ENCODE assay signal across 1 cellular context in the genomic region with DNA sequence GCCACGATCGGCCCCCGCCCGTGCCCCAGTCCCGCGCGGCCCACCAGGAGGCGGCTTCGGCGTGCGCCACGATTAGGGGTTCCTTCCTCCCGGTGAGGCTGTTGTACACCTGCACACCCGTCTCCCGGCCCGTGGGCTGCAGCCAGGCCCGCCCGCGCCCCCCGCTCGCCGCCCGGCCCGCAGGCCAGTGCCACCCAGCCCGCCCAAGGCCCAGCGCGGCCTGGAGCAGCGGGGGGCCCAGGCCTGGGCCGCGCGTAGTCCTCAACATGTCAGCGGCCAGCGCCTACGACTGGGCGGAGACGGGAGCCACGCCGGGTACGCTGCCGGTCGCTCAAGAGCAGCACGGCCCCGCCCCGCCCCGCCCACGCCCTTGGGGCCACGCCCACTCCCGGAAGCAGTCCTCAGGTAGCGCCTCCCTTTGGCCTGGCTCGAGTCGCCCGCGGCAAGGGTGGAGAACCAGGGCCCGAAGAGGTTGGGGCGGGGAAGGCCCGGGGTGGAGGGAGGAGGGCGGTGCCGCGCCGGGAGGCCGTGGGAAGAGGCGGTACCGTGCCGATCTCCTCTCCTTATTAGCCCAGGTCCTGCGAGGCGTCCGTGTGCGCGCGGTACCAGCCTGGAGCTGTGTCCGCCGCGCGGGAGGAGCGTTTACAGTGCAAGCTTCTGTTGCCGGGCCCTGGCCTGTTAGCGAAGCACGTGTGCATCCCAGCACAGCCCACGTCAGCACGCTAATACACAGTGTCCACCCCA.
TF ChIP-seq lines count a peak whose summit lies in the region.

A gene with protein sequence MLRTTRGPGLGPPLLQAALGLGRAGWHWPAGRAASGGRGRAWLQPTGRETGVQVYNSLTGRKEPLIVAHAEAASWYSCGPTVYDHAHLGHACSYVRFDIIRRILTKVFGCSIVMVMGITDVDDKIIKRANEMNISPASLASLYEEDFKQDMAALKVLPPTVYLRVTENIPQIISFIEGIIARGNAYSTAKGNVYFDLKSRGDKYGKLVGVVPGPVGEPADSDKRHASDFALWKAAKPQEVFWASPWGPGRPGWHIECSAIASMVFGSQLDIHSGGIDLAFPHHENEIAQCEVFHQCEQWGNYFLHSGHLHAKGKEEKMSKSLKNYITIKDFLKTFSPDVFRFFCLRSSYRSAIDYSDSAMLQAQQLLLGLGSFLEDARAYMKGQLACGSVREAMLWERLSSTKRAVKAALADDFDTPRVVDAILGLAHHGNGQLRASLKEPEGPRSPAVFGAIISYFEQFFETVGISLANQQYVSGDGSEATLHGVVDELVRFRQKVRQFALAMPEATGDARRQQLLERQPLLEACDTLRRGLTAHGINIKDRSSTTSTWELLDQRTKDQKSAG (minus strand): TSS at position 291 of the 744 bp plus-strand sequence. CDS start 23 bp downstream, at position 268.

TF ChIP-seq in HepG2, 621 proteins besides CTCF, POLR2A, EP300 and RAD21 (continued from another document and continues in another):
- TF ChIP-seq, protein P1, sequence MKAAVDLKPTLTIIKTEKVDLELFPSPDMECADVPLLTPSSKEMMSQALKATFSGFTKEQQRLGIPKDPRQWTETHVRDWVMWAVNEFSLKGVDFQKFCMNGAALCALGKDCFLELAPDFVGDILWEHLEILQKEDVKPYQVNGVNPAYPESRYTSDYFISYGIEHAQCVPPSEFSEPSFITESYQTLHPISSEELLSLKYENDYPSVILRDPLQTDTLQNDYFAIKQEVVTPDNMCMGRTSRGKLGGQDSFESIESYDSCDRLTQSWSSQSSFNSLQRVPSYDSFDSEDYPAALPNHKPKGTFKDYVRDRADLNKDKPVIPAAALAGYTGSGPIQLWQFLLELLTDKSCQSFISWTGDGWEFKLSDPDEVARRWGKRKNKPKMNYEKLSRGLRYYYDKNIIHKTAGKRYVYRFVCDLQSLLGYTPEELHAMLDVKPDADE (CRISPR knock-in tag; IDR thresholded peaks at IDR 0.05), result no peak
- TF ChIP-seq, protein P2, sequence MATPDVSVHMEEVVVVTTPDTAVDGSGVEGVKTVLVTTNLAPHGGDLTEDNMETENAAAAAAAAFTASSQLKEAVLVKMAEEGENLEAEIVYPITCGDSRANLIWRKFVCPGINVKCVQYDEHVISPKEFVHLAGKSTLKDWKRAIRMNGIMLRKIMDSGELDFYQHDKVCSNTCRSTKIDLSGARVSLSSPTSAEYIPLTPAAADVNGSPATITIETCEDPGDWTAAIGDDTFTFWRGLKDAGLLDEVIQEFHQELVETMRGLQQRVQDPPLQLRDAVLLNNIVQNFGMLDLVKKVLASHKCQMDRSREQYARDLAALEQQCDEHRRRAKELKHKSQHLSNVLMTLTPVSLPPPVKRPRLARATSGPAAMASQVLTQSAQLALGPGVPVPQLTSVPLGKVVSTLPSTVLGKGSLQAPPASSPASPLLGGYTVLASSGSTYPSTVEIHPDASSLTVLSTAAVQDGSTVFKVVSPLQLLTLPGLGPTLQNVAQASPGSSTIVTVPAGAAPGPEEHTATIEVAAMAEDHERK (CRISPR knock-in tag; IDR thresholded peaks at IDR 0.05; ENCODE audit: low read depth), result no peak
- TF ChIP-seq PPARG (CRISPR knock-in tag; conservative IDR thresholded peaks at IDR 0.05), result no peak
- TF ChIP-seq, protein P3, sequence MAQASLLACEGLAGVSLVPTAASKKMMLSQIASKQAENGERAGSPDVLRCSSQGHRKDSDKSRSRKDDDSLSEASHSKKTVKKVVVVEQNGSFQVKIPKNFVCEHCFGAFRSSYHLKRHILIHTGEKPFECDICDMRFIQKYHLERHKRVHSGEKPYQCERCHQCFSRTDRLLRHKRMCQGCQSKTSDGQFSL (CRISPR knock-in tag; IDR thresholded peaks at IDR 0.05), result no peak
- no peak for TF ChIP-seq TAF15 (IDR thresholded peaks at IDR 0.05; ENCODE audit: low read depth, low read length, poor library complexity, severe bottlenecking)
- no peak; the same call in 1 of the 2 replicates for TF ChIP-seq MEF2D (CRISPR knock-in tag; IDR thresholded peaks at IDR 0.05)
- TF ChIP-seq IKZF1 (IDR thresholded peaks at IDR 0.05), result no peak
- TF ChIP-seq RNF2 (conservative IDR thresholded peaks at IDR 0.05; ENCODE audit: low read depth), result no peak
- 0 out of 2 replicates have a peak, but pooled peaks have one; percentile 59 for TF ChIP-seq ZNF335 (CRISPR knock-in tag; IDR thresholded peaks at IDR 0.05)
- TF ChIP-seq, protein P4, sequence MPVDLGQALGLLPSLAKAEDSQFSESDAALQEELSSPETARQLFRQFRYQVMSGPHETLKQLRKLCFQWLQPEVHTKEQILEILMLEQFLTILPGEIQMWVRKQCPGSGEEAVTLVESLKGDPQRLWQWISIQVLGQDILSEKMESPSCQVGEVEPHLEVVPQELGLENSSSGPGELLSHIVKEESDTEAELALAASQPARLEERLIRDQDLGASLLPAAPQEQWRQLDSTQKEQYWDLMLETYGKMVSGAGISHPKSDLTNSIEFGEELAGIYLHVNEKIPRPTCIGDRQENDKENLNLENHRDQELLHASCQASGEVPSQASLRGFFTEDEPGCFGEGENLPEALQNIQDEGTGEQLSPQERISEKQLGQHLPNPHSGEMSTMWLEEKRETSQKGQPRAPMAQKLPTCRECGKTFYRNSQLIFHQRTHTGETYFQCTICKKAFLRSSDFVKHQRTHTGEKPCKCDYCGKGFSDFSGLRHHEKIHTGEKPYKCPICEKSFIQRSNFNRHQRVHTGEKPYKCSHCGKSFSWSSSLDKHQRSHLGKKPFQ (CRISPR knock-in tag; IDR thresholded peaks at IDR 0.05; ENCODE audit: insufficient replicate concordance), result no peak
- TF ChIP-seq HIVEP1 (CRISPR knock-in tag; IDR thresholded peaks at IDR 0.05), result peak; percentile 87; the same call in 1 of the 2 replicates
- peak; percentile 64 for TF ChIP-seq RBM39 (IDR thresholded peaks at IDR 0.05; ENCODE audit: low read depth, low read length, poor library complexity, severe bottlenecking)
- TF ChIP-seq RELA (CRISPR knock-in tag; IDR thresholded peaks at IDR 0.05), result peak; percentile 60; the same call in 1 of the 2 replicates
- TF ChIP-seq RARG (CRISPR knock-in tag; IDR thresholded peaks at IDR 0.05; ENCODE audit: low read depth), result no peak
- TF ChIP-seq, protein P5, sequence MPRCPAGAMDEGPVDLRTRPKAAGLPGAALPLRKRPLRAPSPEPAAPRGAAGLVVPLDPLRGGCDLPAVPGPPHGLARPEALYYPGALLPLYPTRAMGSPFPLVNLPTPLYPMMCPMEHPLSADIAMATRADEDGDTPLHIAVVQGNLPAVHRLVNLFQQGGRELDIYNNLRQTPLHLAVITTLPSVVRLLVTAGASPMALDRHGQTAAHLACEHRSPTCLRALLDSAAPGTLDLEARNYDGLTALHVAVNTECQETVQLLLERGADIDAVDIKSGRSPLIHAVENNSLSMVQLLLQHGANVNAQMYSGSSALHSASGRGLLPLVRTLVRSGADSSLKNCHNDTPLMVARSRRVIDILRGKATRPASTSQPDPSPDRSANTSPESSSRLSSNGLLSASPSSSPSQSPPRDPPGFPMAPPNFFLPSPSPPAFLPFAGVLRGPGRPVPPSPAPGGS (CRISPR knock-in tag; IDR thresholded peaks at IDR 0.05), result peak; percentile 36
- TF ChIP-seq NPAS2 (CRISPR knock-in tag; IDR thresholded peaks at IDR 0.05; ENCODE audit: borderline replicate concordance), result no peak
- TF ChIP-seq, protein P6, sequence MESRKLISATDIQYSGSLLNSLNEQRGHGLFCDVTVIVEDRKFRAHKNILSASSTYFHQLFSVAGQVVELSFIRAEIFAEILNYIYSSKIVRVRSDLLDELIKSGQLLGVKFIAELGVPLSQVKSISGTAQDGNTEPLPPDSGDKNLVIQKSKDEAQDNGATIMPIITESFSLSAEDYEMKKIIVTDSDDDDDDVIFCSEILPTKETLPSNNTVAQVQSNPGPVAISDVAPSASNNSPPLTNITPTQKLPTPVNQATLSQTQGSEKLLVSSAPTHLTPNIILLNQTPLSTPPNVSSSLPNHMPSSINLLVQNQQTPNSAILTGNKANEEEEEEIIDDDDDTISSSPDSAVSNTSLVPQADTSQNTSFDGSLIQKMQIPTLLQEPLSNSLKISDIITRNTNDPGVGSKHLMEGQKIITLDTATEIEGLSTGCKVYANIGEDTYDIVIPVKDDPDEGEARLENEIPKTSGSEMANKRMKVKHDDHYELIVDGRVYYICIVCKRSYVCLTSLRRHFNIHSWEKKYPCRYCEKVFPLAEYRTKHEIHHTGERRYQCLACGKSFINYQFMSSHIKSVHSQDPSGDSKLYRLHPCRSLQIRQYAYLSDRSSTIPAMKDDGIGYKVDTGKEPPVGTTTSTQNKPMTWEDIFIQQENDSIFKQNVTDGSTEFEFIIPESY (CRISPR knock-in tag; IDR thresholded peaks at IDR 0.05), result no peak
- TF ChIP-seq, protein P7, sequence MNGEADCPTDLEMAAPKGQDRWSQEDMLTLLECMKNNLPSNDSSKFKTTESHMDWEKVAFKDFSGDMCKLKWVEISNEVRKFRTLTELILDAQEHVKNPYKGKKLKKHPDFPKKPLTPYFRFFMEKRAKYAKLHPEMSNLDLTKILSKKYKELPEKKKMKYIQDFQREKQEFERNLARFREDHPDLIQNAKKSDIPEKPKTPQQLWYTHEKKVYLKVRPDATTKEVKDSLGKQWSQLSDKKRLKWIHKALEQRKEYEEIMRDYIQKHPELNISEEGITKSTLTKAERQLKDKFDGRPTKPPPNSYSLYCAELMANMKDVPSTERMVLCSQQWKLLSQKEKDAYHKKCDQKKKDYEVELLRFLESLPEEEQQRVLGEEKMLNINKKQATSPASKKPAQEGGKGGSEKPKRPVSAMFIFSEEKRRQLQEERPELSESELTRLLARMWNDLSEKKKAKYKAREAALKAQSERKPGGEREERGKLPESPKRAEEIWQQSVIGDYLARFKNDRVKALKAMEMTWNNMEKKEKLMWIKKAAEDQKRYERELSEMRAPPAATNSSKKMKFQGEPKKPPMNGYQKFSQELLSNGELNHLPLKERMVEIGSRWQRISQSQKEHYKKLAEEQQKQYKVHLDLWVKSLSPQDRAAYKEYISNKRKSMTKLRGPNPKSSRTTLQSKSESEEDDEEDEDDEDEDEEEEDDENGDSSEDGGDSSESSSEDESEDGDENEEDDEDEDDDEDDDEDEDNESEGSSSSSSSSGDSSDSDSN (CRISPR knock-in tag; IDR thresholded peaks at IDR 0.05), result no peak; the same call in none of the 2 replicates
- peak; percentile 74; the same call in 1 of the 2 replicates for TF ChIP-seq THAP11 (CRISPR knock-in tag; IDR thresholded peaks at IDR 0.05)
- TF ChIP-seq, protein P8, sequence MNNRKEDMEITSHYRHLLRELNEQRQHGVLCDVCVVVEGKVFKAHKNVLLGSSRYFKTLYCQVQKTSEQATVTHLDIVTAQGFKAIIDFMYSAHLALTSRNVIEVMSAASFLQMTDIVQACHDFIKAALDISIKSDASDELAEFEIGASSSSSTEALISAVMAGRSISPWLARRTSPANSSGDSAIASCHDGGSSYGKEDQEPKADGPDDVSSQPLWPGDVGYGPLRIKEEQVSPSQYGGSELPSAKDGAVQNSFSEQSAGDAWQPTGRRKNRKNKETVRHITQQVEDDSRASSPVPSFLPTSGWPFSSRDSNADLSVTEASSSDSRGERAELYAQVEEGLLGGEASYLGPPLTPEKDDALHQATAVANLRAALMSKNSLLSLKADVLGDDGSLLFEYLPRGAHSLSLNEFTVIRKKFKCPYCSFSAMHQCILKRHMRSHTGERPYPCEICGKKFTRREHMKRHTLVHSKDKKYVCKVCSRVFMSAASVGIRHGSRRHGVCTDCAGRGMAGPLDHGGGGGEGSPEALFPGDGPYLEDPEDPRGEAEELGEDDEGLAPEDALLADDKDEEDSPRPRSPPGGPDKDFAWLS (CRISPR knock-in tag; IDR thresholded peaks at IDR 0.05; ENCODE audit: borderline replicate concordance), result no peak
- 0 out of 2 replicates have a peak, but pooled peaks have one; percentile 96 for TF ChIP-seq SATB2 (CRISPR knock-in tag; IDR thresholded peaks at IDR 0.05)
- TF ChIP-seq SOX5 (CRISPR knock-in tag; IDR thresholded peaks at IDR 0.05; ENCODE audit: borderline replicate concordance), result peak; percentile 43; the same call in 1 of the 2 replicates
- no peak for TF ChIP-seq NR2F2 (IDR thresholded peaks at IDR 0.05; ENCODE audit: borderline replicate concordance, low read depth)
- TF ChIP-seq, protein P9, sequence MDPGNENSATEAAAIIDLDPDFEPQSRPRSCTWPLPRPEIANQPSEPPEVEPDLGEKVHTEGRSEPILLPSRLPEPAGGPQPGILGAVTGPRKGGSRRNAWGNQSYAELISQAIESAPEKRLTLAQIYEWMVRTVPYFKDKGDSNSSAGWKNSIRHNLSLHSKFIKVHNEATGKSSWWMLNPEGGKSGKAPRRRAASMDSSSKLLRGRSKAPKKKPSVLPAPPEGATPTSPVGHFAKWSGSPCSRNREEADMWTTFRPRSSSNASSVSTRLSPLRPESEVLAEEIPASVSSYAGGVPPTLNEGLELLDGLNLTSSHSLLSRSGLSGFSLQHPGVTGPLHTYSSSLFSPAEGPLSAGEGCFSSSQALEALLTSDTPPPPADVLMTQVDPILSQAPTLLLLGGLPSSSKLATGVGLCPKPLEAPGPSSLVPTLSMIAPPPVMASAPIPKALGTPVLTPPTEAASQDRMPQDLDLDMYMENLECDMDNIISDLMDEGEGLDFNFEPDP (CRISPR knock-in tag; conservative IDR thresholded peaks at IDR 0.05), result no peak
- no peak for TF ChIP-seq RORA (CRISPR knock-in tag; IDR thresholded peaks at IDR 0.05)
- TF ChIP-seq, protein P10, sequence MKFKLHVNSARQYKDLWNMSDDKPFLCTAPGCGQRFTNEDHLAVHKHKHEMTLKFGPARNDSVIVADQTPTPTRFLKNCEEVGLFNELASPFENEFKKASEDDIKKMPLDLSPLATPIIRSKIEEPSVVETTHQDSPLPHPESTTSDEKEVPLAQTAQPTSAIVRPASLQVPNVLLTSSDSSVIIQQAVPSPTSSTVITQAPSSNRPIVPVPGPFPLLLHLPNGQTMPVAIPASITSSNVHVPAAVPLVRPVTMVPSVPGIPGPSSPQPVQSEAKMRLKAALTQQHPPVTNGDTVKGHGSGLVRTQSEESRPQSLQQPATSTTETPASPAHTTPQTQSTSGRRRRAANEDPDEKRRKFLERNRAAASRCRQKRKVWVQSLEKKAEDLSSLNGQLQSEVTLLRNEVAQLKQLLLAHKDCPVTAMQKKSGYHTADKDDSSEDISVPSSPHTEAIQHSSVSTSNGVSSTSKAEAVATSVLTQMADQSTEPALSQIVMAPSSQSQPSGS (CRISPR knock-in tag; IDR thresholded peaks at IDR 0.05), result no peak
- TF ChIP-seq ZFY (CRISPR knock-in tag; IDR thresholded peaks at IDR 0.05), result peak; percentile 99
- TF ChIP-seq, protein P11, sequence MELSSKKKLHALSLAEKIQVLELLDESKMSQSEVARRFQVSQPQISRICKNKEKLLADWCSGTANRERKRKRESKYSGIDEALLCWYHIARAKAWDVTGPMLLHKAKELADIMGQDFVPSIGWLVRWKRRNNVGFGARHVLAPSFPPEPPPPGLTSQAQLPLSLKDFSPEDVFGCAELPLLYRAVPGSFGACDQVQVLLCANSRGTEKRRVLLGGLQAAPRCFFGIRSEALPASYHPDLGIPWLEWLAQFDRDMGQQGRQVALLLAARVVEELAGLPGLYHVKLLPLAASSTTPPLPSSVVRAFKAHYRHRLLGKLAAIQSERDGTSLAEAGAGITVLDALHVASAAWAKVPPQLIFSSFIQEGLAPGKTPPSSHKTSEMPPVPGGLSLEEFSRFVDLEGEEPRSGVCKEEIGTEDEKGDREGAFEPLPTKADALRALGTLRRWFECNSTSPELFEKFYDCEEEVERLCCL (CRISPR knock-in tag; IDR thresholded peaks at IDR 0.05; ENCODE audit: borderline replicate concordance), result no peak
- TF ChIP-seq ZNF550 (CRISPR knock-in tag; IDR thresholded peaks at IDR 0.05; ENCODE audit: borderline replicate concordance), result no peak
